ENCODE assay signal across 9 cellular contexts in genomic region chr7:106071999-106072714, GRCh38. TPM values are rescaled to one million over a fixed set of nuclear protein-coding genes. Genes with fewer than 3 reads are reported as not detected.
DNase-seq lines count a peak whose midpoint lies in the region; ATAC-seq lines count a peak whose summit lies in the region.
"Had no signal": no experiment of that assay in that cellular context is flagged by ENCODE, and none has a peak within 500 bp of the region (broad histone marks: within the 10 kb centered on the region; RNA-seq: fewer than 3 reads in every experiment).

No MANE protein-coding gene starts in this region.

- no peaks in the 10 kb centered on the region for H3K27me3 ChIP-seq in mucosa of stomach (ENCODE audit: control insufficient read depth, insufficient read depth, low read length)
- H3K27me3 ChIP-seq: SJSA1 had no signal

- intact Hi-C loops in activated CD4-positive, alpha-beta T cell treated with anti-CD3 and anti-CD28 coated beads for 36 hours (cut with DNase I, micrococcal nuclease), result loop anchor here (1.0 to 5.0 kb wide), 4 partner anchors 39 to 355 kb away; partner anchors contain the start of gene SYPL1 (in 1 of the 2)

- peaks cover 63% of the 10 kb centered on the region for H3K4me1 ChIP-seq in mucosa of stomach (ENCODE audit: control insufficient read depth, insufficient read depth, low read length)
- H3K4me1 ChIP-seq: SJSA1 had no signal

- H3K36me3 ChIP-seq in mucosa of stomach (ENCODE audit: control insufficient read depth, insufficient read depth, low read length), result no peaks in the 10 kb centered on the region
- H3K36me3 ChIP-seq: SJSA1 had no signal

- peak overlapping the region; percentile 42 for H3K9ac ChIP-seq in mucosa of stomach (ENCODE audit: low read length)

- peak overlapping the region; percentile 95 for H3K27ac Mint-ChIP-seq in activated CD4-positive, alpha-beta T cell treated with anti-CD3 and anti-CD28 coated beads for 36 hours

- no peaks in the 10 kb centered on the region for H3K9me3 ChIP-seq in mucosa of stomach (ENCODE audit: control insufficient read depth, low read length)
- H3K9me3 ChIP-seq: SJSA1 had no signal

- ATAC-seq in activated CD4-positive, alpha-beta T cell treated with anti-CD3 and anti-CD28 coated beads for 36 hours, result peak; percentile 4
- no peak for ATAC-seq in HG03521 (IDR thresholded peaks at IDR 0.05; ENCODE audit: unreplicated experiment)
- ATAC-seq in HG03159 (IDR thresholded peaks at IDR 0.05; ENCODE audit: unreplicated experiment), result no peak

- no peaks in the 10 kb centered on the region for H3K27me3 Mint-ChIP-seq in activated CD4-positive, alpha-beta T cell treated with anti-CD3 and anti-CD28 coated beads for 36 hours

- peak; percentile 29 for DNase-seq in activated CD4-positive, alpha-beta T cell treated with anti-CD3 and anti-CD28 coated beads for 36 hours
- DNase-seq in activated CD4-positive, alpha-beta T cell treated with anti-CD3 and anti-CD28 coated beads for 1 hour, result no peak
- peak; percentile 89 for DNase-seq in NCI-H2081 treated with DMSO at 0.1 percent for 48 hours (lab: John Stamatoyannopoulos, UW)
- DNase-seq in astrocyte of the hippocampus (ENCODE audit: low read depth, low spot score), result peak; percentile 25
- DNase-seq in stimulated activated CD4-positive, alpha-beta T cell treated with anti-CD3 and anti-CD28 coated beads, Interleukin-4, amount 100 ng/mL, for 24 hours, result no peak

- no peaks in the 10 kb centered on the region for H3K9me3 Mint-ChIP-seq in activated CD4-positive, alpha-beta T cell treated with anti-CD3 and anti-CD28 coated beads for 36 hours (ENCODE audit: low read depth)

- peak overlapping the region; percentile 60 for H3K4me3 Mint-ChIP-seq in activated CD4-positive, alpha-beta T cell treated with anti-CD3 and anti-CD28 coated beads for 36 hours

- POLR2A ChIA-PET in activated CD4-positive, alpha-beta T cell treated with anti-CD3 and anti-CD28 coated beads for 36 hours (lab: Charles Lee), result interaction anchor here (0.7 to 1.6 kb wide), 5 partner anchors 8 to 40 kb away, joined by 3 to 6 read pairs (median 4); partner anchors contain the start of gene SYPL1

- no peaks in the 10 kb centered on the region for H3K36me3 Mint-ChIP-seq in activated CD4-positive, alpha-beta T cell treated with anti-CD3 and anti-CD28 coated beads for 36 hours (ENCODE audit: low read depth)

- CTCF ChIA-PET in activated CD4-positive, alpha-beta T cell treated with anti-CD3 and anti-CD28 coated beads for 36 hours (lab: Charles Lee), result interaction anchor here (0.6 to 4.2 kb wide), 13 partner anchors 9 to 311 kb away, joined by 3 to 20 read pairs (median 6); partner anchors contain the start of gene SYPL1

- H3K4me1 Mint-ChIP-seq in activated CD4-positive, alpha-beta T cell treated with anti-CD3 and anti-CD28 coated beads for 36 hours, result peaks cover 35% of the 10 kb centered on the region

- no peak overlapping the region for H3K4me3 ChIP-seq in mucosa of stomach (ENCODE audit: low read length)
- H3K4me3 ChIP-seq: SJSA1 had no signal

RNA-seq across cellular contexts. Expression of gene SYPL1, which starts 40.0 kb away (rescaled TPM):
- total RNA-seq in activated CD4-positive, alpha-beta T cell treated with anti-CD3 and anti-CD28 coated beads for 36 hours, result 10 to 100 TPM; 23.7 to 28.8 TPM

Comparison
In these comparisons a context has a peak if more than half of its experiments do, and no peak if none do; other contexts are left out.
1. DNase-seq: peak in activated CD4-positive, alpha-beta T cell treated with anti-CD3 and anti-CD28 coated beads for 36 hours (single experiment), NCI-H2081 treated with DMSO at 0.1 percent for 48 hours (single experiment) and astrocyte of the hippocampus (single experiment); none in activated CD4-positive, alpha-beta T cell treated with anti-CD3 and anti-CD28 coated beads for 1 hour (single experiment) and stimulated activated CD4-positive, alpha-beta T cell treated with anti-CD3 and anti-CD28 coated beads, Interleukin-4, amount 100 ng/mL, for 24 hours (single experiment).